In the genomic region with DNA sequence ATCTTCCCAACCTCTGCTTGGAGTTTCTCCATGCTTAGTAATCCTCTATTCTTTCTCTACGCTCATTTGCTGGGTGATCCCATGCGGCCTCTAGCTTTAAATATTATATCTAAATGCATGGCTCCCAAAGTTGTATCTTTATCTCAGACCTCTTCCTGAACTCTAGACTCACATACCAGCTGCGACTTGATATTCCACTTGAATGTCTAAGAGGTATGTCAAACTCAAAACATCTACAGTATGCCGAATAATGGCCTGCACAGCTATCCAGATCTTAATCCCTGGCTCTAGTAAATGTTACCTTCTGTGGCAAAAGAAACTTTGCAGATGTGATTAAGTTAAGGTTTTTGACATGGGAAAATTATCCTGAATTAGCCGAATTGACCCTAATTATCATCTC, we compare ENCODE assay signal across 20 cellular contexts.
DNase-seq lines count a peak whose midpoint lies in the region; ATAC-seq and TF ChIP-seq lines count a peak whose summit lies in the region.
"Had no signal": no experiment of that assay in that cellular context is flagged by ENCODE, and none has a peak within 500 bp of the region (broad histone marks: within the 10 kb centered on the region; RNA-seq: fewer than 3 reads in every experiment).

No MANE protein-coding gene starts in this region.

- H3K9me3 Mint-ChIP-seq in mesothelial cell of epicardium: peaks cover 8% of the 10 kb centered on the region
- H3K9me3 Mint-ChIP-seq: CD4-positive, alpha-beta T cell; CD8-positive, alpha-beta T cell had no signal

- H3K36me3 ChIP-seq in cardiac muscle cell (no peaks in the 10 kb centered on the region), heart right ventricle (no peaks in the 10 kb centered on the region), trophoblast cell (ENCODE audit: control insufficient read depth in 1 of 2, insufficient read depth in 2 of 2, low read length in 2 of 2) (no peaks in the 10 kb centered on the region), upper lobe of right lung (no peaks in the 10 kb centered on the region)
- H3K36me3 ChIP-seq: BLaER1 treated with 17β-estradiol and CSF1 and Interleukin-3, amounts not matched to agents 10 nM and 100 nM had no signal

- DNase-seq in cardiac muscle cell (ENCODE audit: low read depth in 1 of 2, low spot score in 1 of 2) (peak in 1 of 2 donors; percentile 69), heart right ventricle (no peak), mesothelial cell of epicardium (ENCODE audit: low spot score in 2 of 2, unreplicated experiment in 2 of 2) (no peak), trophoblast cell (peak; percentile 16 to 63), upper lobe of right lung (no peak), NCI-H2171 treated with DMSO at 0.1 percent for 48 hours (lab: John Stamatoyannopoulos, UW) (no peak)
- DNase-seq: AML-193; Caco-2; Calu3; CD4-positive, alpha-beta T cell; CD8-positive, alpha-beta T cell; DMS79 treated with DMSO at 0.1 percent for 48 hours; GF-D8 had no signal

- H3K36me3 Mint-ChIP-seq in mesothelial cell of epicardium: no peaks in the 10 kb centered on the region
- H3K36me3 Mint-ChIP-seq: CD8-positive, alpha-beta T cell had no signal

- H3K4ac ChIP-seq in trophoblast cell (ENCODE audit: low read depth, low read length): no peak overlapping the region

- H3K14ac ChIP-seq in trophoblast cell (ENCODE audit: low read length): no peak overlapping the region

- H3K27ac Mint-ChIP-seq in mesothelial cell of epicardium: peak overlapping the region; percentile 9
- H3K27ac Mint-ChIP-seq: B cell; CD4-positive, alpha-beta T cell; CD8-positive, alpha-beta T cell had no signal

- TF ChIP-seq CTCF in cardiac muscle cell (IDR thresholded peaks at IDR 0.05; ENCODE audit: low read depth, low read length) (no peak), heart right ventricle (IDR thresholded peaks at IDR 0.05) (no peak), mesothelial cell of epicardium (IDR thresholded peaks at IDR 0.05; ENCODE audit: unreplicated experiment) (no peak), upper lobe of right lung (IDR thresholded peaks at IDR 0.05) (no peak)

- H3K9me3 ChIP-seq in cardiac muscle cell (ENCODE audit: low read depth) (no peaks in the 10 kb centered on the region), heart right ventricle (peaks cover 0 to 3% (median 0%) of the 10 kb centered on the region in 11 donors), trophoblast cell (ENCODE audit: insufficient read depth, low read depth, low read length) (no peaks in the 10 kb centered on the region), upper lobe of right lung (no peaks in the 10 kb centered on the region)
- H3K9me3 ChIP-seq: A549; BLaER1 treated with 17β-estradiol and CSF1 and Interleukin-3, amounts not matched to agents 10 nM and 100 nM; Caco-2 had no signal

- H4K91ac ChIP-seq in trophoblast cell (ENCODE audit: low read depth, low read length): no peak overlapping the region

- no peak overlapping the region for H3K4me3 Mint-ChIP-seq in mesothelial cell of epicardium
- H3K4me3 Mint-ChIP-seq: B cell; CD4-positive, alpha-beta T cell; CD8-positive, alpha-beta T cell had no signal

- H3K79me1 ChIP-seq in trophoblast cell (ENCODE audit: low read length): no peaks in the 10 kb centered on the region

- H2AK5ac ChIP-seq in trophoblast cell (ENCODE audit: low read length): no peak overlapping the region

- H3K79me2 ChIP-seq in trophoblast cell (ENCODE audit: control insufficient read depth, insufficient read depth, low read length, poor library complexity): no peaks in the 10 kb centered on the region

- H3K4me1 ChIP-seq in cardiac muscle cell (ENCODE audit: low read depth): peaks cover 10% of the 10 kb centered on the region
- no peaks in the 10 kb centered on the region for H3K4me1 ChIP-seq in heart right ventricle
- no peaks in the 10 kb centered on the region for H3K4me1 ChIP-seq in trophoblast cell (ENCODE audit: control insufficient read depth in 1 of 2, insufficient read depth in 2 of 2, low read length in 2 of 2)
- H3K4me1 ChIP-seq in upper lobe of right lung: no peaks in the 10 kb centered on the region
- H3K4me1 ChIP-seq: A549; BLaER1 treated with 17β-estradiol and CSF1 and Interleukin-3, amounts not matched to agents 10 nM and 100 nM; Caco-2 had no signal

- 47 to 53% methylated on average over 5 of the region's 5 CpGs for WGBS in heart right ventricle, 2 donors
- no CpG with 5 or more reads among the region's 5 CpGs for WGBS in trophoblast cell (ENCODE audit: extremely low coverage, insufficient coverage, insufficient read length)

- no peak overlapping the region for H2BK120ac ChIP-seq in trophoblast cell (ENCODE audit: insufficient read depth, low read length, poor library complexity)

- H3K9ac ChIP-seq in trophoblast cell (ENCODE audit: low read length): no peak overlapping the region
- H3K9ac ChIP-seq: BLaER1 treated with 17β-estradiol and CSF1 and Interleukin-3, amounts not matched to agents 10 nM and 100 nM had no signal

- ATAC-seq in heart right ventricle: no peak
- peak; percentile 61 for ATAC-seq in upper lobe of right lung
- no peak for ATAC-seq in GM21390 (IDR thresholded peaks at IDR 0.05; ENCODE audit: unreplicated experiment)
- no peak for ATAC-seq in HG03045 (IDR thresholded peaks at IDR 0.05; ENCODE audit: unreplicated experiment)
- ATAC-seq: A549; CD8-positive, alpha-beta T cell had no signal

- no peak overlapping the region for H2BK5ac ChIP-seq in trophoblast cell (ENCODE audit: low read depth, low read length, poor library complexity)

- intact Hi-C loops in heart right ventricle (cut with DNase I) (no loop called here), upper lobe of right lung (cut with DNase I) (no loop called here)

- H3K4me1 Mint-ChIP-seq in mesothelial cell of epicardium: no peaks in the 10 kb centered on the region
- H3K4me1 Mint-ChIP-seq: B cell had no signal

- H3K4me3 ChIP-seq in cardiac muscle cell: no peak overlapping the region
- H3K4me3 ChIP-seq in heart right ventricle: no peak overlapping the region
- H3K4me3 ChIP-seq in trophoblast cell (ENCODE audit: low read depth, low read length): no peak overlapping the region
- H3K4me3 ChIP-seq in upper lobe of right lung: no peak overlapping the region
- H3K4me3 ChIP-seq: A549; BLaER1 treated with 17β-estradiol and CSF1 and Interleukin-3, amounts not matched to agents 10 nM and 100 nM had no signal

- no peak overlapping the region for H3K18ac ChIP-seq in trophoblast cell (ENCODE audit: low read length)

- no peak overlapping the region for H2BK12ac ChIP-seq in trophoblast cell (ENCODE audit: low read length)

- no peak overlapping the region for H3K23ac ChIP-seq in trophoblast cell (ENCODE audit: low read length)

- peaks cover 10% of the 10 kb centered on the region for H3K27me3 Mint-ChIP-seq in mesothelial cell of epicardium (ENCODE audit: low read depth)

- H3K27ac ChIP-seq in cardiac muscle cell: peak overlapping the region; percentile 84
- H3K27ac ChIP-seq in heart right ventricle: no peak overlapping the region
- H3K27ac ChIP-seq in trophoblast cell (ENCODE audit: low read depth, low read length): no peak overlapping the region
- H3K27ac ChIP-seq in upper lobe of right lung: no peak overlapping the region
- H3K27ac ChIP-seq: 22Rv1; A549; BLaER1 treated with 17β-estradiol and CSF1 and Interleukin-3, amounts not matched to agents 10 nM and 100 nM; C4-2B had no signal

- no peak overlapping the region for H2AFZ ChIP-seq in trophoblast cell (ENCODE audit: insufficient read depth, low read length, poor library complexity)

- H3K4me2 ChIP-seq in trophoblast cell (ENCODE audit: low read length): no peak overlapping the region
- H3K4me2 ChIP-seq: A549; BLaER1 treated with 17β-estradiol and CSF1 and Interleukin-3, amounts not matched to agents 10 nM and 100 nM had no signal

- no peak overlapping the region for H4K12ac ChIP-seq in trophoblast cell (ENCODE audit: low read depth, low read length)

- H3K27me3 ChIP-seq in cardiac muscle cell (no peaks in the 10 kb centered on the region), heart right ventricle (peaks cover 0 to 17% (median 4%) of the 10 kb centered on the region in 7 donors), trophoblast cell (ENCODE audit: insufficient read depth, low read length) (no peaks in the 10 kb centered on the region), upper lobe of right lung (no peaks in the 10 kb centered on the region)

- no peak overlapping the region for H4K8ac ChIP-seq in trophoblast cell (ENCODE audit: low read depth, low read length)

Comparison
In these comparisons a context has a peak if more than half of its experiments do, and no peak if none do; other contexts are left out.
1. DNase-seq: peak in trophoblast cell (2 of 2); none in heart right ventricle (0 of 2), mesothelial cell of epicardium (0 of 2), upper lobe of right lung (single experiment) and NCI-H2171 treated with DMSO at 0.1 percent for 48 hours (single experiment).